9 cellular contexts compared by ENCODE assay signal in genomic region chr1:193462629-193463320, GRCh38.
DNase-seq lines count a peak whose midpoint lies in the region; ATAC-seq and TF ChIP-seq lines count a peak whose summit lies in the region.
"Had no signal": no experiment of that assay in that cellular context is flagged by ENCODE, and none has a peak within 500 bp of the region (broad histone marks: within the 10 kb centered on the region; RNA-seq: fewer than 3 reads in every experiment).

No MANE protein-coding gene starts in this region.

- H3K4me3 ChIP-seq in GM23338 (no peak overlapping the region), cardiac fibroblast (replicated peaks in 1 of 2; ENCODE audit: low read depth in 2 of 2, low read length in 2 of 2) (no peak overlapping the region)
- H3K4me3 ChIP-seq: GM12878 had no signal

- DNase-seq in GM23338 (ENCODE audit: low spot score): peak; percentile 45
- DNase-seq in NOMO-1 (lab: John Stamatoyannopoulos, UW; ENCODE audit: unreplicated experiment in 2 of 2): peak; percentile 59 to 66
- DNase-seq in cardiac fibroblast (ENCODE audit: low read depth in 2 of 2): peak; percentile 66 to 85
- DNase-seq in renal cortical epithelial cell (ENCODE audit: low read depth): peak; percentile 27
- DNase-seq in SHP77 treated with DMSO at 0.1 percent for 48 hours (lab: John Stamatoyannopoulos, UW): no peak
- DNase-seq: activated CD4-positive, alpha-beta T cell treated with anti-CD3 and anti-CD28 coated beads, Interleukin-2, amount 50 U/mL, for 1 hour had no signal

- no peaks in the 10 kb centered on the region for H3K27me3 Mint-ChIP-seq in GM23338 (ENCODE audit: insufficient read depth, low read depth, poor library complexity)

- H4K20me1 ChIP-seq in GM23338 (replicated peaks; ENCODE audit: insufficient read depth): no peaks in the 10 kb centered on the region

- no peaks in the 10 kb centered on the region for H3K36me3 Mint-ChIP-seq in GM23338 (ENCODE audit: low read depth)

- no peaks in the 10 kb centered on the region for H3K79me2 ChIP-seq in GM23338 (replicated peaks; ENCODE audit: insufficient read depth)

- H3K4me2 ChIP-seq in GM23338: peak overlapping the region; percentile 18; the same call in 1 of the 2 replicates

- no peaks in the 10 kb centered on the region for H3F3A ChIP-seq in GM23338 (replicated peaks; ENCODE audit: low read depth)

- TF ChIP-seq CTCF in GM23338 (conservative IDR thresholded peaks at IDR 0.05; ENCODE audit: low read depth in 2 of 2): no peak
- TF ChIP-seq CTCF in cardiac fibroblast (IDR thresholded peaks at IDR 0.05; ENCODE audit: low read depth, low read length): no peak

- no peak overlapping the region for H2AFZ ChIP-seq in GM23338

- H3K9me3 Mint-ChIP-seq in GM23338: no peaks in the 10 kb centered on the region

- ATAC-seq in GM23338 (no peak; the same call in 2 of the 3 replicates), HG02623 (IDR thresholded peaks at IDR 0.05; ENCODE audit: unreplicated experiment) (no peak), HG03469 (IDR thresholded peaks at IDR 0.05; ENCODE audit: unreplicated experiment) (no peak)
- ATAC-seq: GM12878 had no signal

- H3K27me3 ChIP-seq in GM23338 (ENCODE audit: insufficient read depth): no peaks in the 10 kb centered on the region

- no peak overlapping the region for H3K27ac ChIP-seq in GM23338 (ENCODE audit: low read depth)

- peaks cover 24% of the 10 kb centered on the region; the same call in 2 of the 3 replicates for H3K4me1 Mint-ChIP-seq in GM23338

- peaks cover 22% of the 10 kb centered on the region for H3K4me1 ChIP-seq in GM23338 (ENCODE audit: insufficient read depth)

- H3K27ac Mint-ChIP-seq in GM23338: peak overlapping the region; percentile 24

- no peaks in the 10 kb centered on the region for H3K36me3 ChIP-seq in GM23338 (ENCODE audit: insufficient read depth)

- no peak overlapping the region for H3K4me3 Mint-ChIP-seq in GM23338

- H3K9me2 ChIP-seq in GM23338 (ENCODE audit: insufficient read depth): no peaks in the 10 kb centered on the region

TF ChIP-seq in GM23338, 12 proteins besides CTCF, POLR2A, EP300 and RAD21:
- TF ChIP-seq ZNF462 (CRISPR knock-in tag; IDR thresholded peaks at IDR 0.05) (no peak), NANOG (IDR thresholded peaks at IDR 0.05; ENCODE audit: borderline replicate concordance) (no peak), ZNF114 (CRISPR knock-in tag; IDR thresholded peaks at IDR 0.05) (no peak), EZH2 (IDR thresholded peaks at IDR 0.05; ENCODE audit: low read depth, unreplicated experiment) (no peak), REST (IDR thresholded peaks at IDR 0.05; ENCODE audit: unreplicated experiment) (no peak), STAT1 (IDR thresholded peaks at IDR 0.05; ENCODE audit: unreplicated experiment) (no peak), ETS1 (IDR thresholded peaks at IDR 0.05) (no peak), ZNF331 (CRISPR knock-in tag; IDR thresholded peaks at IDR 0.05; ENCODE audit: low read depth) (no peak), EZH2phosphoT487 (IDR thresholded peaks at IDR 0.05; ENCODE audit: unreplicated experiment) (no peak), CREB1 (CRISPR knock-in tag; IDR thresholded peaks at IDR 0.05; ENCODE audit: low read depth) (no peak), POLR2AphosphoS5 (IDR thresholded peaks at IDR 0.05; ENCODE audit: low read depth) (no peak), JUNB (IDR thresholded peaks at IDR 0.05; ENCODE audit: unreplicated experiment) (no peak)
